ENCODE assay signal across 9 cellular contexts in genomic region chr14:54450535-54450934, GRCh38. TPM values are rescaled to one million over a fixed set of nuclear protein-coding genes. Genes with fewer than 3 reads are reported as not detected.
DNase-seq lines count a peak whose midpoint lies in the region; TF ChIP-seq lines count a peak whose summit lies in the region.
"Had no signal": no experiment of that assay in that cellular context is flagged by ENCODE, and none has a peak within 500 bp of the region (broad histone marks: within the 10 kb centered on the region; RNA-seq: fewer than 3 reads in every experiment).

No MANE protein-coding gene starts in this region.

- no peaks in the 10 kb centered on the region for H3K36me3 ChIP-seq in CD4-positive, alpha-beta memory T cell (ENCODE audit: insufficient read depth, low read length)

- no peaks in the 10 kb centered on the region for H3K9me3 Mint-ChIP-seq in CD4-positive, alpha-beta memory T cell

- CTCF ChIA-PET in CD4-positive, alpha-beta memory T cell (lab: Charles Lee; ENCODE audit: partially characterized antibody) = interaction anchor here (1.4 kb wide), 1 partner anchor 9 kb away, joined by 3 read pairs; no protein-coding TSS in a partner anchor

- DNase-seq in EL = peak; percentile 68
- peak; percentile 51 for DNase-seq in GM20000 (ENCODE audit: low spot score)
- DNase-seq in Kasumi-1 (lab: John Stamatoyannopoulos, UW) = peak; percentile 18 to 50
- DNase-seq in fibroblast of mammary gland (ENCODE audit: low read depth) = peak; percentile 93
- DNase-seq in ACHN = no peak
- DNase-seq in SHP77 (lab: John Stamatoyannopoulos, UW) = no peak
- DNase-seq in CD4-positive, alpha-beta memory T cell = no peak
- DNase-seq in foreskin melanocyte = no peak

- POLR2A ChIA-PET in CD4-positive, alpha-beta memory T cell (lab: Charles Lee; ENCODE audit: partially characterized antibody) = no interaction called here

- H3K27ac Mint-ChIP-seq in CD4-positive, alpha-beta memory T cell = no peak overlapping the region

- H3K9me3 ChIP-seq in CD4-positive, alpha-beta memory T cell (ENCODE audit: control insufficient read depth in 1 of 2, low read length in 2 of 2) = no peaks in the 10 kb centered on the region

- H3K36me3 Mint-ChIP-seq in CD4-positive, alpha-beta memory T cell = no peaks in the 10 kb centered on the region

- no peak for TF ChIP-seq CTCF in GM20000 (IDR thresholded peaks at IDR 0.05; ENCODE audit: extremely low read depth, missing control alignments)
- no peak for TF ChIP-seq CTCF in fibroblast of mammary gland (conservative IDR thresholded peaks at IDR 0.05; ENCODE audit: control insufficient read depth, insufficient read depth, low read depth, low read length)

- H3K27ac ChIP-seq in CD4-positive, alpha-beta memory T cell (ENCODE audit: low read depth, low read length) = no peak overlapping the region

- intact Hi-C loops in CD4-positive, alpha-beta memory T cell (cut with micrococcal nuclease) = no loop called here

- H3K4me3 Mint-ChIP-seq in CD4-positive, alpha-beta memory T cell = no peak overlapping the region

- peaks cover 5 to 7% of the 10 kb centered on the region in 2 donors for H3K27me3 Mint-ChIP-seq in CD4-positive, alpha-beta memory T cell

- H3K27me3 ChIP-seq in CD4-positive, alpha-beta memory T cell (ENCODE audit: insufficient read depth, low read length) = no peaks in the 10 kb centered on the region

- no peak overlapping the region for H3K4me3 ChIP-seq in fibroblast of mammary gland (ENCODE audit: control insufficient read depth, low read depth, low read length)
- H3K4me3 ChIP-seq in CD4-positive, alpha-beta memory T cell (ENCODE audit: low read length in 2 of 2) = no peak overlapping the region
- H3K4me3 ChIP-seq: lung had no signal

- H3K4me1 Mint-ChIP-seq in CD4-positive, alpha-beta memory T cell = no peaks in the 10 kb centered on the region

- in situ Hi-C loops in ACHN (cut with HindIII; ENCODE audit: low pct_ligation_motif_present, low pct_unique_long_range_greater_than_20kb, low sequenced_read_pairs) = no loop called here

- H3K4me1 ChIP-seq in CD4-positive, alpha-beta memory T cell (ENCODE audit: insufficient read depth, low read length) = no peaks in the 10 kb centered on the region

RNA-seq across cellular contexts. Expression of gene CNIH1, which starts 9.4 kb away (rescaled TPM):
- total RNA-seq in CD4-positive, alpha-beta memory T cell = 10 to 100 TPM; 46.9 to 54.2 TPM
- polyA plus RNA-seq in CD4-positive, alpha-beta memory T cell = 100 to 1,000 TPM in 1 of 2 donors, 10 to 100 TPM in 1; 89.1 to 128 TPM

RNA-seq across cellular contexts. Expression of gene GMFB, which starts 38.2 kb away (rescaled TPM):
- total RNA-seq in CD4-positive, alpha-beta memory T cell = 10 to 100 TPM; 31.1 to 36.4 TPM
- polyA plus RNA-seq in CD4-positive, alpha-beta memory T cell = 10 to 100 TPM; 19.1 to 20.1 TPM

RNA-seq across cellular contexts. Expression of gene CDKN3, which starts 53.7 kb away (rescaled TPM):
- 1 to 10 TPM; 1.1 to 1.6 TPM for total RNA-seq in CD4-positive, alpha-beta memory T cell
- polyA plus RNA-seq in CD4-positive, alpha-beta memory T cell = 1 to 10 TPM; 2.9 to 5.0 TPM

RNA-seq across cellular contexts. Expression of gene CGRRF1, which starts 59.2 kb away (rescaled TPM):
- 10 to 100 TPM; 21.8 to 23.8 TPM for total RNA-seq in CD4-positive, alpha-beta memory T cell
- 10 to 100 TPM; 25.9 to 60.7 TPM for polyA plus RNA-seq in CD4-positive, alpha-beta memory T cell

Comparison
In these comparisons a context has a peak if more than half of its experiments do, and no peak if none do; other contexts are left out.
1. DNase-seq: peak in EL (single experiment), GM20000 (single experiment), Kasumi-1 (2 of 2) and fibroblast of mammary gland (single experiment); none in ACHN (single experiment), SHP77 (0 of 2), CD4-positive, alpha-beta memory T cell (0 of 5) and foreskin melanocyte (single experiment).